Comparison of ENCODE assay signal across 12 cellular contexts in genomic region chr14:65074449-65075155, GRCh38. TPM values are rescaled to one million over a fixed set of nuclear protein-coding genes. Genes with fewer than 3 reads are reported as not detected.
A peak's percentile ranks its signal among the peaks of the same experiment; 100 is the strongest.
DNase-seq lines count a peak whose midpoint lies in the region; ATAC-seq and TF ChIP-seq lines count a peak whose summit lies in the region.
"Had no signal": no experiment of that assay in that cellular context is flagged by ENCODE, and none has a peak within 500 bp of the region (broad histone marks: within the 10 kb centered on the region; RNA-seq: fewer than 3 reads in every experiment).

No MANE protein-coding gene starts in this region.

- H3K4me1 ChIP-seq in adrenal gland (replicated peaks in 1 of 2) (peaks cover 13 to 35% of the 10 kb centered on the region in 2 donors), left lung (peaks cover 13 to 72% of the 10 kb centered on the region in 2 donors), upper lobe of left lung (peaks cover 33 to 60% (median 49%) of the 10 kb centered on the region in 4 donors)

- WGBS in adrenal gland, 4 donors, result 23 to 34% (median 29%) methylated on average over 3 of the region's 3 CpGs
- 23 to 28% methylated on average over 3 of the region's 3 CpGs for WGBS in upper lobe of left lung, 2 donors

- peak overlapping the region; percentile 36 for H3K27ac Mint-ChIP-seq in activated naive CD8-positive, alpha-beta T cell
- no peak overlapping the region for H3K27ac Mint-ChIP-seq in activated naive CD8-positive, alpha-beta T cell treated with anti-CD3 and anti-CD28 coated beads for 36 hours

- no peak for DNase-seq in activated naive CD8-positive, alpha-beta T cell treated with anti-CD3 and anti-CD28 coated beads for 36 hours
- DNase-seq in adrenal gland (peak in 1 of 7 donors; percentile 25), left lung (no peak), upper lobe of left lung (no peak), H4 (ENCODE audit: low spot score) (no peak)
- DNase-seq: mammary epithelial cell, NCI-H524 treated with DMSO at 0.1 percent for 48 hours had no signal

- TF ChIP-seq CTCF in adrenal gland (IDR thresholded peaks at IDR 0.05) (no peak), left lung (IDR thresholded peaks at IDR 0.05) (no peak), upper lobe of left lung (IDR thresholded peaks at IDR 0.05) (no peak)

- intact Hi-C loops in adrenal gland (cut with DNase I) (no loop called here), left lung (cut with DNase I) (no loop called here)

- H3K4me1 Mint-ChIP-seq in activated naive CD8-positive, alpha-beta T cell (ENCODE audit: low read depth), result peaks cover 24% of the 10 kb centered on the region
- H3K4me1 Mint-ChIP-seq in activated naive CD8-positive, alpha-beta T cell treated with anti-CD3 and anti-CD28 coated beads for 36 hours, result peaks cover 13% of the 10 kb centered on the region

- H3K4me3 ChIP-seq in adrenal gland, result no peak overlapping the region
- H3K4me3 ChIP-seq in left lung, result no peak overlapping the region
- H3K4me3 ChIP-seq in upper lobe of left lung, result no peak overlapping the region
- H3K4me3 ChIP-seq: smooth muscle cell had no signal

- TF ChIP-seq POLR2A in adrenal gland (IDR thresholded peaks at IDR 0.05) (no peak), upper lobe of left lung (IDR thresholded peaks at IDR 0.05) (no peak)

- H3K9me3 ChIP-seq in adrenal gland (replicated peaks in 1 of 3) (no peaks in the 10 kb centered on the region), left lung (no peaks in the 10 kb centered on the region), upper lobe of left lung (no peaks in the 10 kb centered on the region)

- no peaks in the 10 kb centered on the region for H3K9me3 Mint-ChIP-seq in activated naive CD8-positive, alpha-beta T cell (ENCODE audit: low read depth)
- no peaks in the 10 kb centered on the region for H3K9me3 Mint-ChIP-seq in activated naive CD8-positive, alpha-beta T cell treated with anti-CD3 and anti-CD28 coated beads for 36 hours

- H3K36me3 ChIP-seq in adrenal gland (replicated peaks in 1 of 2) (peaks cover 0 to 31% of the 10 kb centered on the region in 2 donors), left lung (peaks cover 0 to 65% of the 10 kb centered on the region in 2 donors), upper lobe of left lung (peaks cover 9 to 59% (median 35%) of the 10 kb centered on the region in 4 donors)

- H3K27ac ChIP-seq in adrenal gland (peak overlapping the region in 3 of 5 donors; percentile 21 to 61 (median 55)), left lung (peak overlapping the region; percentile 66 to 84), upper lobe of left lung (peak overlapping the region in 3 of 4 donors; percentile 36 to 76 (median 62))
- H3K27ac ChIP-seq: epithelial cell of prostate had no signal

- H3K27me3 Mint-ChIP-seq in activated naive CD8-positive, alpha-beta T cell, result no peaks in the 10 kb centered on the region
- H3K27me3 Mint-ChIP-seq in activated naive CD8-positive, alpha-beta T cell treated with anti-CD3 and anti-CD28 coated beads for 36 hours, result no peaks in the 10 kb centered on the region

- no peaks in the 10 kb centered on the region for H3K27me3 ChIP-seq in adrenal gland
- H3K27me3 ChIP-seq in left lung, result no peaks in the 10 kb centered on the region
- no peaks in the 10 kb centered on the region for H3K27me3 ChIP-seq in upper lobe of left lung

- TF ChIP-seq EP300 in upper lobe of left lung (IDR thresholded peaks at IDR 0.05), result no peak

- ATAC-seq in left lung (peak; percentile 19), upper lobe of left lung (ENCODE audit: low FRiP score in 2 of 2) (peak in 1 of 2 donors; percentile 58), HG02798 (IDR thresholded peaks at IDR 0.05; ENCODE audit: poor library complexity, unreplicated experiment) (no peak)
- ATAC-seq in activated CD4-positive, CD25-positive, alpha-beta regulatory T cell treated with anti-CD3 and anti-CD28 coated beads, Interleukin-2, amount 50 U/mL, for 24 hours, result no peak

- H3K36me3 Mint-ChIP-seq in activated naive CD8-positive, alpha-beta T cell, result peaks cover 9% of the 10 kb centered on the region
- H3K36me3 Mint-ChIP-seq in activated naive CD8-positive, alpha-beta T cell treated with anti-CD3 and anti-CD28 coated beads for 36 hours, result peaks cover 20% of the 10 kb centered on the region

- no peak overlapping the region for H3K4me3 Mint-ChIP-seq in activated naive CD8-positive, alpha-beta T cell
- H3K4me3 Mint-ChIP-seq in activated naive CD8-positive, alpha-beta T cell treated with anti-CD3 and anti-CD28 coated beads for 36 hours, result no peak overlapping the region

RNA-seq across cellular contexts. Expression of gene MAX, which starts 27.7 kb away (rescaled TPM):
- total RNA-seq in activated naive CD8-positive, alpha-beta T cell treated with anti-CD3 and anti-CD28 coated beads for 36 hours, result 100 to 1,000 TPM; 117 to 121 TPM
- 100 to 1,000 TPM in 1 of 8 donors, 10 to 100 TPM in 7; 31.5 to 114 (median 67.0) TPM for total RNA-seq in adrenal gland
- 10 to 100 TPM; 49.3 to 62.3 (median 55.7) TPM for polyA plus RNA-seq in adrenal gland
- 10 to 100 TPM; 87.2 to 96.5 TPM for total RNA-seq in left lung
- 100 to 1,000 TPM in 2 of 6 donors, 10 to 100 TPM in 4; 53.7 to 146 (median 68.2) TPM for total RNA-seq in upper lobe of left lung
- total RNA-seq in H4 (2014; rRNA removed; shearing (Covaris generic)), result 36.6 and 39.9 TPM in 2 replicates
